ENCODE assay signal across 9 cellular contexts in genomic region chr10:96287392-96288105, GRCh38.
A peak's percentile ranks its signal among the peaks of the same experiment; 100 is the strongest.
DNase-seq lines count a peak whose midpoint lies in the region; ATAC-seq and FAIRE-seq lines count a peak whose summit lies in the region.
"Had no signal": no experiment of that assay in that cellular context is flagged by ENCODE, and none has a peak within 500 bp of the region (broad histone marks: within the 10 kb centered on the region; RNA-seq: fewer than 3 reads in every experiment).

No MANE protein-coding gene starts in this region.

- peak; percentile 100 for FAIRE-seq in islet of Langerhans (lab: Jason Lieb, UNC)

- H3K4me3 ChIP-seq in effector memory CD4-positive, alpha-beta T cell (ENCODE audit: insufficient read depth, low read depth, low read length, poor library complexity, severe bottlenecking), result no peak overlapping the region

- peak; percentile 2 for DNase-seq in NCI-H345 (lab: John Stamatoyannopoulos, UW)
- DNase-seq in NCI-H345 treated with DMSO at 0.1 percent for 48 hours (lab: John Stamatoyannopoulos, UW; ENCODE audit: unreplicated experiment), result no peak
- DNase-seq in NCI-H526 (lab: John Stamatoyannopoulos, UW), result peak; percentile 43 to 52
- DNase-seq in effector memory CD4-positive, alpha-beta T cell, result no peak
- DNase-seq in RKO (ENCODE audit: low spot score), result no peak
- DNase-seq in foreskin melanocyte, result no peak

- H3K27me3 ChIP-seq in effector memory CD4-positive, alpha-beta T cell (replicated peaks; ENCODE audit: control insufficient read depth, insufficient read depth, low read length, poor library complexity, severe bottlenecking), result no peaks in the 10 kb centered on the region

- no peak overlapping the region for H3K27ac ChIP-seq in effector memory CD4-positive, alpha-beta T cell (ENCODE audit: insufficient read depth, low read length, poor library complexity, severe bottlenecking)
- H3K27ac ChIP-seq: C4-2B had no signal

- no peaks in the 10 kb centered on the region for H3K36me3 ChIP-seq in effector memory CD4-positive, alpha-beta T cell (ENCODE audit: control insufficient read depth, insufficient read depth, low read length)

- peak; percentile 53 for ATAC-seq in HG02884 (IDR thresholded peaks at IDR 0.05; ENCODE audit: unreplicated experiment)

- no peaks in the 10 kb centered on the region for H3K4me1 ChIP-seq in effector memory CD4-positive, alpha-beta T cell (ENCODE audit: control insufficient read depth, insufficient read depth, low read length, poor library complexity, severe bottlenecking)

- H3K9me3 ChIP-seq in effector memory CD4-positive, alpha-beta T cell (ENCODE audit: control insufficient read depth, low read length), result no peaks in the 10 kb centered on the region

Comparison
In these comparisons a context has a peak if more than half of its experiments do, and no peak if none do; other contexts are left out.
1. DNase-seq: peak in NCI-H345 (single experiment) and NCI-H526 (2 of 2); none in NCI-H345 treated with DMSO at 0.1 percent for 48 hours (single experiment), effector memory CD4-positive, alpha-beta T cell (0 of 3), RKO (single experiment) and foreskin melanocyte (single experiment).